Comparison of ENCODE assay signal across 1 cellular context in the genomic region with DNA sequence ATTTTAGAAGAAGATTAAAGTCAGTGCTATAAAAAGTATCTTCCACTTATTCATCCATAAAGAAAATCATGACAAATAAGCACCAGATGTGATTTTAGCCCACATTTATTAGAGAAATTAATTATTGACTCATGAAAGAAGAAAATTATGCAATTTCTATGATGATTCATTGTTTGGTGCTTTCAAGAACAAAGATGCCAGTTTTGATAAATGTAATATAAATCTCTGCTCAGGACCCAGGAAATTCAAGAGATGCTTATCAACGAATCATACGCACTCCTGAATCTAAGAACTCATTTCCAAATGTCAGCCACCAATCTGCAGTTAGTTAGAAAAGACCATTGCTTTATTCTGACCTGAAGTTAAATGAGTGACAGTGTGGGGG.
A peak's percentile ranks its signal among the peaks of the same experiment; 100 is the strongest.
TF ChIP-seq lines count a peak whose summit lies in the region.

No MANE protein-coding gene starts in this region.

TF ChIP-seq in IMR-90, 13 proteins besides CTCF, POLR2A, EP300 and RAD21:
- peak; percentile 65; the same call in 1 of the 2 replicates for TF ChIP-seq CEBPB (IDR thresholded peaks at IDR 0.05; ENCODE audit: low read depth, low read length)
- TF ChIP-seq CHD1 (IDR thresholded peaks at IDR 0.05; ENCODE audit: low read depth, low read length), result no peak
